ENCODE assay signal across 13 cellular contexts in the genomic region with DNA sequence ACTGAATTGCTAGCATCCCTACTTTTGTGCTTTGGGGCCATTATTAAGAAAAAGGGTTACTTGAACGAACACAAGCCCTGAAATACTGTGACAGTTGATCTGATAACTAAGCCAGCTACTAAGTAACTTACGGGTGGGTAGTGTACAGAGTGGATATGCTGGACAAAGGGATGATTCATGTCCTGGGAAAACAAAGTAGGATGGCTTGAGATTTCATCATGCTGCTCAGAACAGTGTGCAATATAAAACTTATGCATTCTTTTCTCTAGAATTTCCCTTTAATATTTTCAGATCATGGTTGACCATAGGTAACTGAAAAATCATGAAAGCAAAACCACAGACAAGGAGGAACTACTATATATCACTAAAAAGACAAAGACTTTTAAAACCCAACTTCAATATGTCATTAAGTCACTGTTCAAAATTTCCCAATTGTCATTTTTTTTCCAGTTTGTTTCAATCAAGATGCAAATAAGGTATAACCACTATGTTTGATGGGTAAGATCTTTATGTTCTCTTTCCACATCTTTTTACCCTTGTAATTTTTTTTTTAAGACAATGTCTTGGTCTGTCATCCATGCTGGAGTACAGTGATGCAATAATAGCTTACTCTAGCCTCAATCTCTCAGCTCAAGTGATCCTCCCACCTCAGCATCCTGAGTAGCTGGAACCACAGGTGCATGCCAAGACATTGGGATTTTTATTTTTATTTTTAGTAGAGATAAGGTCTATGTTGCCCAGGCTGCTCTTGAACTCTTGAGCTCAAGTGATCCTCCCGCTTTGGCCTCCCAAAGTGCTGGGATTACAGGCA.
DNase-seq lines count a peak whose midpoint lies in the region; ATAC-seq, FAIRE-seq and TF ChIP-seq lines count a peak whose summit lies in the region.
"Had no signal": no experiment of that assay in that cellular context is flagged by ENCODE, and none has a peak within 500 bp of the region (broad histone marks: within the 10 kb centered on the region; RNA-seq: fewer than 3 reads in every experiment).

No MANE protein-coding gene starts in this region.

- no peaks in the 10 kb centered on the region for H3K4me1 Mint-ChIP-seq in activated naive CD4-positive, alpha-beta T cell treated with anti-CD3 and anti-CD28 coated beads for 36 hours (ENCODE audit: low read depth)

- H3K4me2 ChIP-seq in skeletal muscle satellite cell (ENCODE audit: low read length) = peak overlapping the region; percentile 31

- H3K27me3 Mint-ChIP-seq in activated naive CD4-positive, alpha-beta T cell treated with anti-CD3 and anti-CD28 coated beads for 36 hours (ENCODE audit: low read depth) = no peaks in the 10 kb centered on the region

- H3K9me3 Mint-ChIP-seq in activated naive CD4-positive, alpha-beta T cell treated with anti-CD3 and anti-CD28 coated beads for 36 hours = no peaks in the 10 kb centered on the region

- H3K9me3 ChIP-seq in skeletal muscle satellite cell (replicated peaks; ENCODE audit: low read length) = no peaks in the 10 kb centered on the region
- H3K9me3 ChIP-seq: MG63, thoracic aorta had no signal

- no peak for TF ChIP-seq CTCF in fibroblast of mammary gland (conservative IDR thresholded peaks at IDR 0.05; ENCODE audit: control insufficient read depth, insufficient read depth, low read depth, low read length)

- DNase-seq in GM19239 (ENCODE audit: insufficient read length, low spot score) (no peak), RPMI7951 (ENCODE audit: low read depth) (peak; percentile 58), fibroblast of mammary gland (ENCODE audit: low read depth) (peak; percentile 78)
- DNase-seq in activated T-cell treated with anti-CD3 and anti-CD28 coated beads, Interleukin-2, amount 50 U/mL, for 48 hours = no peak
- no peak for DNase-seq in activated naive CD4-positive, alpha-beta T cell treated with anti-CD3 and anti-CD28 coated beads for 36 hours
- DNase-seq: activated naive CD4-positive, alpha-beta T cell treated with anti-CD3 and anti-CD28 coated beads, Interleukin-2, amount 50 U/mL, for 16 hours; MG63; stimulated activated CD4-positive, alpha-beta T cell treated with anti-CD3 and anti-CD28 coated beads, Interleukin-2, amount 100 ng/mL, for 24 hours had no signal

- H3K27ac Mint-ChIP-seq in activated naive CD4-positive, alpha-beta T cell treated with anti-CD3 and anti-CD28 coated beads for 36 hours = no peak overlapping the region

- H3K4me3 ChIP-seq in fibroblast of mammary gland (ENCODE audit: control insufficient read depth, low read depth, low read length) (no peak overlapping the region), skeletal muscle satellite cell (ENCODE audit: low read length) (no peak overlapping the region)
- H3K4me3 ChIP-seq: MG63, thoracic aorta had no signal

- H3K4me3 Mint-ChIP-seq in activated naive CD4-positive, alpha-beta T cell treated with anti-CD3 and anti-CD28 coated beads for 36 hours = no peak overlapping the region

- no peaks in the 10 kb centered on the region for H3K36me3 ChIP-seq in skeletal muscle satellite cell (ENCODE audit: insufficient read depth, low read length)
- H3K36me3 ChIP-seq: MG63, thoracic aorta had no signal

- no peak overlapping the region for H3K9ac ChIP-seq in skeletal muscle satellite cell (ENCODE audit: low read depth, low read length)

- intact Hi-C loops in activated naive CD4-positive, alpha-beta T cell treated with anti-CD3 and anti-CD28 coated beads for 36 hours (cut with micrococcal nuclease) = no loop called here

- ATAC-seq in HG03571 (IDR thresholded peaks at IDR 0.05; ENCODE audit: unreplicated experiment) = no peak
- ATAC-seq: activated CD4-positive, CD25-positive, alpha-beta regulatory T cell treated with anti-CD3 and anti-CD28 coated beads, Interleukin-2, amount 50 U/mL, for 24 hours had no signal

- CTCF ChIA-PET in activated naive CD4-positive, alpha-beta T cell treated with anti-CD3 and anti-CD28 coated beads for 36 hours (lab: Charles Lee) = no interaction called here

- H3K36me3 Mint-ChIP-seq in activated naive CD4-positive, alpha-beta T cell treated with anti-CD3 and anti-CD28 coated beads for 36 hours (ENCODE audit: low read depth) = peaks cover 7% of the 10 kb centered on the region

- H3K4me1 ChIP-seq in skeletal muscle satellite cell (ENCODE audit: control insufficient read depth, insufficient read depth, low read length) = peaks cover 10% of the 10 kb centered on the region

- no peaks in the 10 kb centered on the region for H3K27me3 ChIP-seq in skeletal muscle satellite cell (ENCODE audit: control insufficient read depth, insufficient read depth, low read length)
- H3K27me3 ChIP-seq: MG63 had no signal

- peak; percentile 40 for FAIRE-seq in GM19239 (lab: Jason Lieb, UNC)
- FAIRE-seq: frontal cortex had no signal

Comparison
In these comparisons a context has a peak if more than half of its experiments do, and no peak if none do; other contexts are left out.
1. DNase-seq: peak in RPMI7951 (single experiment) and fibroblast of mammary gland (single experiment); none in GM19239 (single experiment), activated T-cell treated with anti-CD3 and anti-CD28 coated beads, Interleukin-2, amount 50 U/mL, for 48 hours (0 of 2) and activated naive CD4-positive, alpha-beta T cell treated with anti-CD3 and anti-CD28 coated beads for 36 hours (single experiment).